ENCODE assay signal across 8 cellular contexts in genomic region chr5:36875789-36876388, GRCh38. TPM values are rescaled to one million over a fixed set of nuclear protein-coding genes. Genes with fewer than 3 reads are reported as not detected.
DNase-seq lines count a peak whose midpoint lies in the region; ATAC-seq and TF ChIP-seq lines count a peak whose summit lies in the region.

No MANE protein-coding gene starts in this region.

- peaks cover 28% of the 10 kb centered on the region for H4K20me1 ChIP-seq in KMS-11 (ENCODE audit: insufficient read depth)

- peak overlapping the region; percentile 92 for H3K9ac ChIP-seq in KMS-11

- H3K9me3 Mint-ChIP-seq in neural crest cell: no peaks in the 10 kb centered on the region

- no peaks in the 10 kb centered on the region for H3K36me3 Mint-ChIP-seq in neural crest cell (ENCODE audit: low read depth)

- no peaks in the 10 kb centered on the region for H3K27me3 ChIP-seq in KMS-11 (ENCODE audit: insufficient read depth, low read depth)

- no peaks in the 10 kb centered on the region for H3K36me3 ChIP-seq in KMS-11 (ENCODE audit: insufficient read depth)

- peak overlapping the region; percentile 89 for H2AFZ ChIP-seq in KMS-11 (ENCODE audit: low read depth)

- peak overlapping the region; percentile 96 for H3K27ac ChIP-seq in KMS-11

- H3K4me1 Mint-ChIP-seq in neural crest cell: peaks cover 50% of the 10 kb centered on the region

- TF ChIP-seq CTCF in KMS-11 (conservative IDR thresholded peaks at IDR 0.05; ENCODE audit: low read depth, low read length): peak; percentile 38
- TF ChIP-seq CTCF in fibroblast of villous mesenchyme (IDR thresholded peaks at IDR 0.05; ENCODE audit: insufficient read depth, low read depth, low read length): peak; percentile 56
- TF ChIP-seq CTCF in neural crest cell (conservative IDR thresholded peaks at IDR 0.05): peak; percentile 52

- peak overlapping the region; percentile 97 for H3K27ac Mint-ChIP-seq in neural crest cell (ENCODE audit: unreplicated experiment)

- DNase-seq in DMS53 treated with DMSO at 0.1 percent for 48 hours (lab: John Stamatoyannopoulos, UW; ENCODE audit: unreplicated experiment) (peak; percentile 66), RKO (ENCODE audit: low spot score) (peak; percentile 82), fibroblast of villous mesenchyme (ENCODE audit: low read depth) (peak; percentile 83), neural crest cell (ENCODE audit: low read depth, low spot score) (peak; percentile 63), stromal cell of bone marrow (ENCODE audit: low read depth) (peak; percentile 73)
- DNase-seq in activated effector memory CD4-positive, alpha-beta T cell treated with Interleukin-2 at 50 U/mL for 16 hours: peak; percentile 69

- peaks cover 49% of the 10 kb centered on the region for H3K4me1 ChIP-seq in KMS-11 (ENCODE audit: low read depth, poor library complexity, severe bottlenecking)

- peak overlapping the region; percentile 93 for H3K4me3 Mint-ChIP-seq in neural crest cell

- ATAC-seq in GM21786 (IDR thresholded peaks at IDR 0.05; ENCODE audit: unreplicated experiment): peak; percentile 52

- H3K27me3 Mint-ChIP-seq in neural crest cell (ENCODE audit: low read depth): no peaks in the 10 kb centered on the region

- H3K79me2 ChIP-seq in KMS-11 (ENCODE audit: insufficient read depth, low read depth): peaks cover 87% of the 10 kb centered on the region

- peak overlapping the region; percentile 75 for H3K4me2 ChIP-seq in KMS-11

- H3K4me3 ChIP-seq in KMS-11 (IDR thresholded peaks at IDR 0.05; ENCODE audit: insufficient read depth, low read depth, low read length): no peak overlapping the region
- peak overlapping the region; percentile 87 for H3K4me3 ChIP-seq in fibroblast of villous mesenchyme (ENCODE audit: low read depth, low read length)

RNA-seq across cellular contexts. Expression of gene NIPBL, which starts 0.7 kb away (rescaled TPM):
- total RNA-seq in fibroblast of villous mesenchyme (20.6 and 24.6 TPM in 2 replicates), neural crest cell (66.3 and 67.8 TPM in 2 replicates)
